1 cellular context compared by ENCODE assay signal in the genomic region with DNA sequence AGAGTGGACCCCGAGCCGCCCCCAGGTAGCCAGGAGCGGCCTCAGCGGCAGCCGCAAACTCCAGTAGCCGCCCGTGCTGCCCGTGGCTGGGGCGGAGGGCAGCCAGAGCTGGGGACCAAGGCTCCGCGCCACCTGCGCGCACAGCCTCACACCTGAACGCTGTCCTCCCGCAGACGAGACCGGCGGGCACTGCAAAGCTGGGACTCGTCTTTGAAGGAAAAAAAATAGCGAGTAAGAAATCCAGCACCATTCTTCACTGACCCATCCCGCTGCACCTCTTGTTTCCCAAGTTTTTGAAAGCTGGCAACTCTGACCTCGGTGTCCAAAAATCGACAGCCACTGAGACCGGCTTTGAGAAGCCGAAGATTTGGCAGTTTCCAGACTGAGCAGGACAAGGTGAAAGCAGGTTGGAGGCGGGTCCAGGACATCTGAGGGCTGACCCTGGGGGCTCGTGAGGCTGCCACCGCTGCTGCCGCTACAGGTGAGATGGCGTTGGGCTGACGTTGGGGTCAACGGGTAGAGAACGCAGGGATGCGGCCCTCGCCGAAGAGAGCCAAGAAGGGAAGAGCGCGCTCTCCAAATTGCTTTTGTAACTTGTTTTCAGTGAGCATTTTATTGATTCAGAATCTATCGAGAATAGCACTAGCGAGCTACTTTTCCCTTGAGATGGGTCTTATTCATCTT.
TF ChIP-seq lines count a peak whose summit lies in the region.

No MANE protein-coding gene starts in this region.

TF ChIP-seq in SK-N-SH treated with all-trans-retinoic acid at 6 μM for 48 hours, 23 proteins besides CTCF, POLR2A, EP300 and RAD21 (continued from another document):
- TF ChIP-seq PPARA (CRISPR knock-in tag; IDR thresholded peaks at IDR 0.05; ENCODE audit: borderline replicate concordance) (no peak), SNAI2 (CRISPR knock-in tag; IDR thresholded peaks at IDR 0.05) (no peak), ESRRG (CRISPR knock-in tag; IDR thresholded peaks at IDR 0.05) (no peak), ZFP3 (CRISPR knock-in tag; IDR thresholded peaks at IDR 0.05) (no peak)
